In genomic region chr11:59767212-59767611, GRCh38 we compare ENCODE assay signal across 2 cellular contexts.
A peak's percentile ranks its signal among the peaks of the same experiment; 100 is the strongest.
TF ChIP-seq lines count a peak whose summit lies in the region.

No MANE protein-coding gene starts in this region.

TF ChIP-seq in liver, 16 proteins besides CTCF, POLR2A, EP300 and RAD21:
- peak; percentile 72 for TF ChIP-seq REST (IDR thresholded peaks at IDR 0.05)
- TF ChIP-seq HNF4G (IDR thresholded peaks at IDR 0.05), result no peak
- TF ChIP-seq YY1 (IDR thresholded peaks at IDR 0.05), result no peak
- TF ChIP-seq EGR1 (IDR thresholded peaks at IDR 0.05; ENCODE audit: low read depth in 2 of 2), result no peak
- TF ChIP-seq MAX (IDR thresholded peaks at IDR 0.05), result no peak

TF ChIP-seq in HepG2, 621 proteins besides CTCF, POLR2A, EP300 and RAD21:
- TF ChIP-seq TBX2 (CRISPR knock-in tag; IDR thresholded peaks at IDR 0.05; ENCODE audit: borderline replicate concordance), result no peak
- TF ChIP-seq ZNF232 (CRISPR knock-in tag; IDR thresholded peaks at IDR 0.05; ENCODE audit: borderline replicate concordance), result no peak
- TF ChIP-seq ZNF3 (CRISPR knock-in tag; IDR thresholded peaks at IDR 0.05), result no peak
- no peak for TF ChIP-seq ZNF451 (CRISPR knock-in tag; IDR thresholded peaks at IDR 0.05)
- TF ChIP-seq ZNF414 (CRISPR knock-in tag; IDR thresholded peaks at IDR 0.05), result no peak
- no peak for TF ChIP-seq ADNP (CRISPR knock-in tag; IDR thresholded peaks at IDR 0.05)
- no peak for TF ChIP-seq ZNF24 (IDR thresholded peaks at IDR 0.05)
- TF ChIP-seq ZNF639 (CRISPR knock-in tag; conservative IDR thresholded peaks at IDR 0.05), result no peak
- no peak for TF ChIP-seq FOXP1 (IDR thresholded peaks at IDR 0.05)
- TF ChIP-seq FOXP1 (CRISPR knock-in tag; IDR thresholded peaks at IDR 0.05), result no peak
- no peak for TF ChIP-seq ZNF124 (CRISPR knock-in tag; IDR thresholded peaks at IDR 0.05)
- TF ChIP-seq ZBTB43 (CRISPR knock-in tag; conservative IDR thresholded peaks at IDR 0.05), result no peak
- no peak for TF ChIP-seq ZNF597 (CRISPR knock-in tag; IDR thresholded peaks at IDR 0.05)
